Comparison of ENCODE assay signal across 21 cellular contexts in genomic region chr5:59544573-59544972, GRCh38.
"Had no signal": no experiment of that assay in that cellular context is flagged by ENCODE, and none has a peak within 500 bp of the region (broad histone marks: within the 10 kb centered on the region; RNA-seq: fewer than 3 reads in every experiment).

No MANE protein-coding gene starts in this region.

- H3K27me3 ChIP-seq: body of pancreas, foreskin keratinocyte, ovary, sigmoid colon, spleen had no signal

- H3K27ac ChIP-seq: foreskin keratinocyte, ovary, spleen had no signal

- DNase-seq: activated CD4-positive, alpha-beta T cell treated with anti-CD3 and anti-CD28 coated beads for 1 hour; activated CD4-positive, alpha-beta T cell treated with anti-CD3 and anti-CD28 coated beads, Interleukin-2, amount 50 U/mL, for 4 hours; activated CD8-positive, alpha-beta memory T cell treated with anti-CD3 and anti-CD28 coated beads, Interleukin-2, amount 10 ng/mL, durations not matched to agents 7 days and 5 days; activated naive CD4-positive, alpha-beta T cell; activated naive CD8-positive, alpha-beta T cell treated with anti-CD3 and anti-CD28 coated beads for 36 hours; activated T-cell treated with anti-CD3 and anti-CD28 coated beads, Interleukin-2, amount 50 U/mL, for 1 hour; amniotic stem cell; central memory CD4-positive, alpha-beta T cell; glutamatergic neuron; islet precursor cell; naive thymus-derived CD8-positive, alpha-beta T cell; ovary; sigmoid colon; spleen; stimulated activated CD4-positive, alpha-beta T cell treated with anti-CD3 and anti-CD28 coated beads, Interleukin-4, amount 100 ng/mL, for 4 hours had no signal

- ATAC-seq: activated CD8-positive, alpha-beta memory T cell treated with anti-CD3 and anti-CD28 coated beads, Interleukin-2, amount 10 ng/mL, durations not matched to agents 7 days and 5 days; activated T-helper 17 cell treated with anti-CD3 and anti-CD28 coated beads, Interleukin-2, amount 50 U/mL, for 72 hours; foreskin keratinocyte; naive thymus-derived CD8-positive, alpha-beta T cell; stimulated activated memory B cell treated with anti-CD40 and anti-IgM and Interleukin-4, amounts not matched to agents 10 μg/mL and 1 μg/mL and 100 μg/mL, for 72 hours had no signal

- H3K4me1 ChIP-seq: foreskin keratinocyte, spleen had no signal

- H3K36me3 ChIP-seq: ovary, sigmoid colon, spleen, thoracic aorta had no signal

- H3K4me3 ChIP-seq: body of pancreas, lung, ovary, sigmoid colon, spleen, thoracic aorta had no signal

- H3K9me3 ChIP-seq: body of pancreas, ovary, sigmoid colon, spleen, thoracic aorta had no signal
